Comparison of ENCODE assay signal across 1 cellular context in genomic region chr10:59177031-59177861, GRCh38.
TF ChIP-seq lines count a peak whose summit lies in the region.

No MANE protein-coding gene starts in this region.

TF ChIP-seq in H1, 55 proteins besides CTCF, POLR2A, EP300 and RAD21 (continued from another document):
- peak; percentile 95 for TF ChIP-seq E2F6 (IDR thresholded peaks at IDR 0.05)
- TF ChIP-seq SIN3A (conservative IDR thresholded peaks at IDR 0.05 in 1 of 2, IDR thresholded peaks at IDR 0.05 in 1 of 2; ENCODE audit: low read depth in 1 of 2, low read length in 2 of 2), result 0 out of 4 replicates have a peak, but pooled peaks of 1 of the 2 experiments have one; percentile 56
- peak in 1 of 2 experiments; percentile 50; a peak in 1 of 4 replicates for TF ChIP-seq HDAC2 (IDR thresholded peaks at IDR 0.05; ENCODE audit: borderline replicate concordance in 1 of 2, low read depth in 2 of 2, low read length in 2 of 2)
- TF ChIP-seq YY1 (IDR thresholded peaks at IDR 0.05; ENCODE audit: low read depth, low read length), result no peak
- TF ChIP-seq KDM1A (IDR thresholded peaks at IDR 0.05; ENCODE audit: borderline replicate concordance, low read length), result no peak
- TF ChIP-seq RNF2 (IDR thresholded peaks at IDR 0.05; ENCODE audit: borderline replicate concordance, low read depth, low read length, missing control alignments, poor library complexity, severe bottlenecking), result peak; percentile 16
- TF ChIP-seq TAF7 (optimal IDR thresholded peaks at IDR 0.05; ENCODE audit: borderline replicate concordance, low read depth, low read length), result no peak
